In genomic region chr1:110130113-110130591, GRCh38 we compare ENCODE assay signal across 10 cellular contexts. TPM values are rescaled to one million over a fixed set of nuclear protein-coding genes. Genes with fewer than 3 reads are reported as not detected.
DNase-seq lines count a peak whose midpoint lies in the region; ATAC-seq and TF ChIP-seq lines count a peak whose summit lies in the region.
"Had no signal": no experiment of that assay in that cellular context is flagged by ENCODE, and none has a peak within 500 bp of the region (broad histone marks: within the 10 kb centered on the region; RNA-seq: fewer than 3 reads in every experiment).

No MANE protein-coding gene starts in this region.

- H3K4me3 ChIP-seq in adipocyte (ENCODE audit: low read length) (no peak overlapping the region), prostate gland (no peak overlapping the region)
- H3K4me3 ChIP-seq: uterus had no signal

- H3K9me3 ChIP-seq in adipocyte (ENCODE audit: control insufficient read depth, low read length) (peaks cover 10% of the 10 kb centered on the region), prostate gland (no peaks in the 10 kb centered on the region)
- H3K9me3 ChIP-seq: uterus had no signal

- intact Hi-C loops in left cardiac atrium (cut with DNase I) = no loop called here
- intact Hi-C loops in prostate gland (cut with DNase I) = no loop called here

- H3K27me3 ChIP-seq in adipocyte (replicated peaks; ENCODE audit: control insufficient read depth, insufficient read depth, low read length) = peaks cover 15% of the 10 kb centered on the region
- no peaks in the 10 kb centered on the region for H3K27me3 ChIP-seq in prostate gland (replicated peaks; ENCODE audit: insufficient read depth)
- H3K27me3 ChIP-seq: uterus had no signal

- no peak overlapping the region for H3K27ac ChIP-seq in prostate gland
- H3K27ac ChIP-seq: uterus had no signal

- TF ChIP-seq POLR2A in prostate gland (IDR thresholded peaks at IDR 0.05) = no peak

- H3K4me1 ChIP-seq in adipocyte (ENCODE audit: control insufficient read depth, insufficient read depth, low read length) (peaks cover 11% of the 10 kb centered on the region), prostate gland (replicated peaks) (no peaks in the 10 kb centered on the region)

- ATAC-seq in left cardiac atrium (peak; percentile 23 to 43), GM18873 (IDR thresholded peaks at IDR 0.05; ENCODE audit: low FRiP score, unreplicated experiment) (no peak)

- H3K9ac ChIP-seq in adipocyte (ENCODE audit: low read length) = no peak overlapping the region

- TF ChIP-seq CTCF in GM12873 (IDR thresholded peaks at IDR 0.05; ENCODE audit: insufficient read depth, low read depth, low read length, missing control alignments) (peak; percentile 8), prostate gland (IDR thresholded peaks at IDR 0.05) (peak in 1 of 4 experiments; percentile 31)

- H3K36me3 ChIP-seq in adipocyte (ENCODE audit: control insufficient read depth, insufficient read depth, low read length, severe bottlenecking) (no peaks in the 10 kb centered on the region), prostate gland (no peaks in the 10 kb centered on the region)
- H3K36me3 ChIP-seq: uterus had no signal

- peak; percentile 34 for DNase-seq in adipocyte (ENCODE audit: low read depth)
- peak; percentile 29 for DNase-seq in left cardiac atrium
- DNase-seq in prostate gland (ENCODE audit: low spot score) = peak; percentile 13
- DNase-seq in NCI-H2227 (lab: John Stamatoyannopoulos, UW; ENCODE audit: unreplicated experiment) = no peak
- DNase-seq in nucleus accumbens (lab: John Stamatoyannopoulos, UW) = no peak
- DNase-seq: central memory CD4-positive, alpha-beta T cell had no signal

- 3% methylated on average over 31 of the region's 31 CpGs for WGBS in prostate gland

RNA-seq across cellular contexts. Expression of gene UBL4B, which starts 17.9 kb away (rescaled TPM):
- total RNA-seq in left cardiac atrium (not detected), prostate gland (1 to 10 TPM in 1 of 2 donors, not detected in 1; 8.4 TPM)
- total RNA-seq: LHCN-M2, uterus had no signal

RNA-seq across cellular contexts. Expression of gene SLC6A17, which starts 20.1 kb away (rescaled TPM):
- total RNA-seq in left cardiac atrium (under 1 TPM in 1 of 2 donors, not detected in 1; 0.13 TPM), prostate gland (1 to 10 TPM in 1 of 2 donors, under 1 TPM in 1; 0.41 to 2.2 TPM)

RNA-seq across cellular contexts. Expression of gene ALX3, which starts 59.7 kb away (rescaled TPM):
- total RNA-seq in left cardiac atrium = not detected
- total RNA-seq in prostate gland = under 1 TPM in 1 of 2 donors, not detected in 1; 0.74 TPM
- total RNA-seq: LHCN-M2 had no signal

Comparison
In these comparisons a context has a peak if more than half of its experiments do, and no peak if none do; other contexts are left out.
1. DNase-seq: peak in adipocyte (single experiment), left cardiac atrium (single experiment) and prostate gland (single experiment); none in NCI-H2227 (single experiment) and nucleus accumbens (0 of 56).